26 cellular contexts compared by ENCODE assay signal in genomic region chr9:109252291-109252690, GRCh38.
DNase-seq lines count a peak whose midpoint lies in the region; TF ChIP-seq lines count a peak whose summit lies in the region.
"Had no signal": no experiment of that assay in that cellular context is flagged by ENCODE, and none has a peak within 500 bp of the region (broad histone marks: within the 10 kb centered on the region; RNA-seq: fewer than 3 reads in every experiment).

No MANE protein-coding gene starts in this region.

- intact Hi-C loops in stomach (cut with DNase I; ENCODE audit: low total_unique reads) = no loop called here

- H3K9me3 ChIP-seq in SJSA1 (replicated peaks) = no peaks in the 10 kb centered on the region
- H3K9me3 ChIP-seq in hepatocyte (ENCODE audit: low read depth) = no peaks in the 10 kb centered on the region
- no peaks in the 10 kb centered on the region for H3K9me3 ChIP-seq in stomach
- H3K9me3 ChIP-seq: MG63, mucosa of descending colon, psoas muscle, thoracic aorta had no signal

- H3K4me3 ChIP-seq in SJSA1 (no peak overlapping the region), hepatocyte (no peak overlapping the region), stomach (no peak overlapping the region)
- H3K4me3 ChIP-seq: MG63, mucosa of descending colon, psoas muscle, thoracic aorta had no signal

- H3K27me3 ChIP-seq in SJSA1 (replicated peaks) = no peaks in the 10 kb centered on the region
- H3K27me3 ChIP-seq in hepatocyte = no peaks in the 10 kb centered on the region
- H3K27me3 ChIP-seq in stomach = no peaks in the 10 kb centered on the region
- H3K27me3 ChIP-seq: MG63 had no signal

- H3K27ac ChIP-seq in C4-2B = peak overlapping the region; percentile 98
- peak overlapping the region; percentile 84 for H3K27ac ChIP-seq in SJSA1
- peak overlapping the region; percentile 84 for H3K27ac ChIP-seq in hepatocyte
- peak overlapping the region; percentile 77 to 90 (median 85) for H3K27ac ChIP-seq in stomach
- H3K27ac ChIP-seq: HL-60, psoas muscle, thoracic aorta had no signal

- no peaks in the 10 kb centered on the region for H3K9me2 ChIP-seq in hepatocyte (replicated peaks; ENCODE audit: insufficient read depth)

- TF ChIP-seq CTCF in C4-2B (conservative IDR thresholded peaks at IDR 0.05) = no peak
- no peak for TF ChIP-seq CTCF in hepatocyte (IDR thresholded peaks at IDR 0.05; ENCODE audit: poor library complexity)
- no peak for TF ChIP-seq CTCF in stomach (IDR thresholded peaks at IDR 0.05)

- TF ChIP-seq EP300 in stomach (IDR thresholded peaks at IDR 0.05) = no peak

- no peaks in the 10 kb centered on the region for H4K20me1 ChIP-seq in hepatocyte (ENCODE audit: insufficient read depth, poor library complexity, severe bottlenecking)

- no peak for DNase-seq in SJSA1 (ENCODE audit: low read depth in 1 of 2, low spot score in 2 of 2)
- DNase-seq in hepatocyte (ENCODE audit: low spot score) = no peak
- DNase-seq in stomach = no peak
- no peak for DNase-seq in activated CD4-positive, alpha-beta T cell treated with anti-CD3 and anti-CD28 coated beads, Interleukin-2, amount 50 U/mL, for 1 hour
- DNase-seq in RKO (ENCODE audit: low spot score) = no peak
- no peak for DNase-seq in NCI-H2227 (lab: John Stamatoyannopoulos, UW; ENCODE audit: unreplicated experiment)
- DNase-seq in activated effector memory CD4-positive, alpha-beta T cell treated with anti-CD3 and anti-CD28 coated beads, Interleukin-2, amount 50 U/mL, for 16 hours = no peak
- DNase-seq: activated CD4-positive, alpha-beta T cell treated with anti-CD3 and anti-CD28 coated beads for 1 hour; activated naive CD4-positive, alpha-beta T cell treated with anti-CD3 and anti-CD28 coated beads, Interleukin-2, amount 10 ng/mL, durations not matched to agents 7 days and 5 days; activated T-cell treated with anti-CD3 and anti-CD28 coated beads, Interleukin-2, amount 50 U/mL, for 48 hours; amygdala; central memory CD4-positive, alpha-beta T cell; erythroblast; foreskin fibroblast; left ventricle myocardium superior; NCI-H1436; NCI-H510A treated with DMSO at 0.1 percent for 48 hours; NK-92 treated with Interleukin-12 subunit alpha and Interleukin-12 subunit beta, amount 100 ng/mL, for 24 hours; psoas muscle; RPMI8226; stimulated activated CD4-positive, alpha-beta T cell treated with anti-CD3 and anti-CD28 coated beads, Interleukin-2, amount 100 ng/mL, for 24 hours had no signal

- peaks cover 63% of the 10 kb centered on the region for H3K4me1 ChIP-seq in SJSA1 (replicated peaks)
- peaks cover 29% of the 10 kb centered on the region for H3K4me1 ChIP-seq in hepatocyte (ENCODE audit: insufficient read depth)
- peaks cover 25 to 64% (median 48%) of the 10 kb centered on the region in 4 donors for H3K4me1 ChIP-seq in stomach
- H3K4me1 ChIP-seq: psoas muscle had no signal

- no peaks in the 10 kb centered on the region for H3K36me3 ChIP-seq in SJSA1
- H3K36me3 ChIP-seq in hepatocyte (replicated peaks; ENCODE audit: insufficient read depth, low read depth) = no peaks in the 10 kb centered on the region
- peaks cover 0 to under 1% (median 0%) of the 10 kb centered on the region in 4 donors for H3K36me3 ChIP-seq in stomach
- H3K36me3 ChIP-seq: MG63, thoracic aorta had no signal

- WGBS in hepatocyte (ENCODE audit: low lambda C conversion rate, missing lambda C conversion rate) = 98% methylated on average over 7 of the region's 7 CpGs
- 92 to 98% (median 96%) methylated on average over 7 of the region's 7 CpGs for WGBS in stomach, 5 donors

- TF ChIP-seq POLR2A in stomach (IDR thresholded peaks at IDR 0.05) = no peak

- H3K4me2 ChIP-seq in hepatocyte = no peak overlapping the region

- H3K79me2 ChIP-seq in hepatocyte = no peaks in the 10 kb centered on the region

- no peak overlapping the region for H2AFZ ChIP-seq in hepatocyte
